Comparison of ENCODE assay signal across 8 cellular contexts in genomic region chr9:126208359-126208758, GRCh38.
"Had no signal": no experiment of that assay in that cellular context is flagged by ENCODE, and none has a peak within 500 bp of the region (broad histone marks: within the 10 kb centered on the region; RNA-seq: fewer than 3 reads in every experiment).

No MANE protein-coding gene starts in this region.

- H3K27ac ChIP-seq: GM23248, HL-60 had no signal

- H3K4me3 ChIP-seq: GM23248, HAP-1 had no signal

- DNase-seq: GM23248, GOT3, H7, HFFc6 had no signal

- H3K4me1 ChIP-seq: HAP-1 had no signal

- H3K36me3 ChIP-seq: HAP-1 had no signal

- ATAC-seq: HCT116, HepG2 had no signal

- H3K9me3 ChIP-seq: HAP-1 had no signal
